In the genomic region with DNA sequence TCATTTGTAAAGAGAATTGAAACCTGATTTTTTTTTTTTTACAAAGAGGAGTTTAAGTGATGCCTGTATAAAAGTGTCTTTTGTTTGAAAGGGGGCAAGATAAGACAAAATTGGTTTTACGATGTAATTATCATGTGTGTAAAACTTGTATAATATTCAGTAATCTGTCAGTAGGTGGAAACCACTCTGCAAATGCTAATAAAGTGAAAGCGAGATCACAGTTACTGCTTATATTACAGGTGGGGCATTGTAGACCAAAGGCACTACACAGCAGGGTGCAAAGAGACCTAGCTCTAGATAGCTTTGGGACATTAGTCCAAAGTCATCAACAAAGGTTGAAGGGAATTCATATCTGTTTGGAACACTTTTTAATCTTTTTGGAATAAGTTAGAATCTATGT, we compare ENCODE assay signal across 27 cellular contexts.
"Had no signal": no experiment of that assay in that cellular context is flagged by ENCODE, and none has a peak within 500 bp of the region (broad histone marks: within the 10 kb centered on the region; RNA-seq: fewer than 3 reads in every experiment).

No MANE protein-coding gene starts in this region.

- H3K27ac ChIP-seq: ascending aorta, breast epithelium, cardiac muscle cell, colonic mucosa, epithelial cell of prostate, esophagus squamous epithelium, gastroesophageal sphincter, heart right ventricle had no signal

- DNase-seq: activated CD4-positive, alpha-beta memory T cell treated with anti-CD3 and anti-CD28 coated beads for 36 hours; activated CD4-positive, alpha-beta T cell treated with anti-CD3 and anti-CD28 coated beads for 36 hours; activated CD4-positive, alpha-beta T cell treated with anti-CD3 and anti-CD28 coated beads, Interleukin-2, amount 10 ng/mL, durations not matched to agents 24 days and 14 days; activated CD4-positive, CD25-positive, alpha-beta regulatory T cell; activated CD4-positive, CD25-positive, alpha-beta regulatory T cell treated with anti-CD3 and anti-CD28 coated beads, Interleukin-2, amount 50 U/mL, for 72 hours; activated CD8-positive, alpha-beta memory T cell treated with anti-CD3 and anti-CD28 coated beads, Interleukin-2, amount 10 ng/mL, durations not matched to agents 7 days and 5 days; activated CD8-positive, alpha-beta memory T cell treated with anti-CD3 and anti-CD28 coated beads, Interleukin-2, amount 50 U/mL, for 4 hours; activated CD8-positive, alpha-beta T cell treated with anti-CD3 and anti-CD28 coated beads, Interleukin-2, amount 10 ng/mL, durations not matched to agents 7 days and 5 days; activated effector memory CD4-positive, alpha-beta T cell treated with anti-CD3 and anti-CD28 coated beads, Interleukin-2, amount 50 U/mL, for 16 hours; activated naive CD4-positive, alpha-beta T cell treated with anti-CD3 and anti-CD28 coated beads for 36 hours; activated naive CD8-positive, alpha-beta T cell treated with anti-CD3 and anti-CD28 coated beads for 36 hours; activated naive CD8-positive, alpha-beta T cell treated with anti-CD3 and anti-CD28 coated beads, Interleukin-2, amount 50 U/mL, for 24 hours; activated T-cell treated with anti-CD3 and anti-CD28 coated beads, Interleukin-2, amount 50 U/mL, for 1 hour; activated T-cell treated with anti-CD3 and anti-CD28 coated beads, Interleukin-2, amount 50 U/mL, for 48 hours; central memory CD4-positive, alpha-beta T cell; cerebellar nuclear complex; colonic mucosa; effector CD8-positive, alpha-beta T cell; esophagus squamous epithelium; foreskin melanocyte; heart right ventricle; hippocampal formation had no signal

- H3K27me3 ChIP-seq: ascending aorta, breast epithelium, cardiac muscle cell, colonic mucosa, esophagus squamous epithelium, gastroesophageal sphincter, heart right ventricle had no signal

- H3K9me3 ChIP-seq: ascending aorta, breast epithelium, colonic mucosa, esophagus squamous epithelium, gastroesophageal sphincter, heart right ventricle had no signal

- ATAC-seq: activated CD4-positive, alpha-beta T cell treated with anti-CD3 and anti-CD28 coated beads for 36 hours; activated CD8-positive, alpha-beta memory T cell treated with anti-CD3 and anti-CD28 coated beads, Interleukin-2, amount 10 ng/mL, durations not matched to agents 7 days and 5 days; activated CD8-positive, alpha-beta T cell treated with anti-CD3 and anti-CD28 coated beads, Interleukin-2, amount 10 ng/mL, durations not matched to agents 7 days and 5 days; activated naive CD8-positive, alpha-beta T cell treated with anti-CD3 and anti-CD28 coated beads, Interleukin-2, amount 50 U/mL, for 24 hours; gastroesophageal sphincter; heart right ventricle had no signal

- H3K36me3 ChIP-seq: ascending aorta, breast epithelium, cardiac muscle cell, colonic mucosa, esophagus squamous epithelium, gastroesophageal sphincter, heart right ventricle had no signal

- H3K4me1 ChIP-seq: ascending aorta, breast epithelium, colonic mucosa, esophagus squamous epithelium, gastroesophageal sphincter, heart right ventricle had no signal

- H3K4me3 ChIP-seq: ascending aorta, breast epithelium, cardiac muscle cell, colonic mucosa, esophagus squamous epithelium, gastroesophageal sphincter, heart right ventricle had no signal
